In the genomic region with DNA sequence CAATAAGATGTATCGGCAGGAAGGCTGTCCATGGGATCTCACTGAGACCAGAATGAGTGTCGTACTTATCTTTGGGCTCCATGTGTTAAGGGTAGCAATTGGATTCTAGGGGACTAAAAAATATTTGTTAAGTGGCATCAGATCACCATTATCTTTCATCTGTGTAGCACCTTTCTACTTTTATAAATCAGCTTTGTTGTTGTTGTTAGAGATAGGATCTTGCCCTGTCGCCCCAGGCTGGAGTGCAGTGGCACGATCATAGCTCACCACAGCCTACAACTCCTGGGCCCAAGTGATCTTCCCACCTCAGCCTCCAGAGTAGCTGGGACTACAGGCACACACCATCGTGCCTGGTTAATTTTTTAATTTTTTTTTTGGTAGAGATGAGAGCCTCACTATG, we compare ENCODE assay signal across 26 cellular contexts.
"Had no signal": no experiment of that assay in that cellular context is flagged by ENCODE, and none has a peak within 500 bp of the region (broad histone marks: within the 10 kb centered on the region; RNA-seq: fewer than 3 reads in every experiment).

No MANE protein-coding gene starts in this region.

- H3K4me2 ChIP-seq: hepatocyte had no signal

- H3K4me3 Mint-ChIP-seq: endodermal cell; memory B cell; mesothelial cell of epicardium; naive thymus-derived CD4-positive, alpha-beta T cell; type B pancreatic cell had no signal

- ATAC-seq: esophagus mucosa; gastrocnemius medialis; left lobe of liver; mucosa of descending colon; naive thymus-derived CD4-positive, alpha-beta T cell; pancreas; right lobe of liver had no signal

- H3K27ac Mint-ChIP-seq: endodermal cell; memory B cell; mesothelial cell of epicardium; naive thymus-derived CD4-positive, alpha-beta T cell; progenitor cell of endocrine pancreas; type B pancreatic cell had no signal

- H2AFZ ChIP-seq: hepatocyte had no signal

- H3K79me2 ChIP-seq: hepatocyte had no signal

- H3K36me3 ChIP-seq: gastrocnemius medialis, heart left ventricle, neutrophil, pancreas, right lobe of liver, stomach, thyroid gland had no signal

- DNase-seq: effector CD8-positive, alpha-beta T cell; endodermal cell; foreskin fibroblast; gastrocnemius medialis; heart left ventricle; kidney; mucosa of descending colon; naive thymus-derived CD4-positive, alpha-beta T cell; pancreas; right lobe of liver; small intestine; stimulated activated CD4-positive, alpha-beta T cell treated with anti-CD3 and anti-CD28 coated beads, Interleukin-15, amount 100 ng/mL, for 24 hours; stimulated activated CD4-positive, alpha-beta T cell treated with anti-CD3 and anti-CD28 coated beads, Interleukin-2, amount 100 ng/mL, for 48 hours; stimulated activated naive CD4-positive, alpha-beta T cell; stomach; thyroid gland had no signal

- H3K9me3 ChIP-seq: gastrocnemius medialis, heart left ventricle, mucosa of descending colon, neutrophil, pancreas, right lobe of liver, stomach, thyroid gland had no signal

- H3K27me3 Mint-ChIP-seq: type B pancreatic cell had no signal

- H3K4me3 ChIP-seq: gastrocnemius medialis, heart left ventricle, hepatocyte, lung, mucosa of descending colon, pancreas, right lobe of liver, stomach, thyroid gland had no signal

- H3K4me1 Mint-ChIP-seq: memory B cell; naive thymus-derived CD4-positive, alpha-beta T cell had no signal

- H3K4me1 ChIP-seq: right lobe of liver had no signal

- H3K27me3 ChIP-seq: gastrocnemius medialis, heart left ventricle, hepatocyte, pancreas, right lobe of liver, stomach, thyroid gland had no signal

- H3K27ac ChIP-seq: epithelial cell of prostate, gastrocnemius medialis, hepatocyte, neutrophil, pancreas, right lobe of liver, thyroid gland had no signal

- H3K36me3 Mint-ChIP-seq: type B pancreatic cell had no signal
